1 cellular context compared by ENCODE assay signal in the genomic region with DNA sequence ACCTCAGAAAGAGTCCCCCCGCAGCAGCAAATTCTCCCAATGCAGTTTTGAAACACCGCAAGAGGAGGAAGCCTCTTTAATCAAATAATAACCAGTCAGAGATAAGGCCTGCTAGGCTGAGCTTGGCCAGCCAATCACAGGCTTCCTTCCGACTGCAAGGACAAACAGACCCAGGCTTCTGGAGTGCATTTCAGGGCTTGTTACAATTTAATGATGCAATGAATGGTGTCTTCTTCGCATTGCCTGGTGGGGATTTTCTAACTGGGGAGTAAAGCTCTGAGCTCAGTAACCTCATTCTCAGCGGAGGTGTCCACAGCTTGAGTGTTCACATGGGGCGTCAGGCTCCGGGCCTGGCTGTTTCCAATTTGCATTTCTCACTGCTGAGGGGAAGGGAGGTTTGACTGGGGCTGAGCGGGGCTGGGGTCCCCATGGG.
A peak's percentile ranks its signal among the peaks of the same experiment; 100 is the strongest.
TF ChIP-seq lines count a peak whose summit lies in the region.

No MANE protein-coding gene starts in this region.

TF ChIP-seq in HepG2, 621 proteins besides CTCF, POLR2A, EP300 and RAD21 (continued from another document and continues in another):
- TF ChIP-seq, protein P1, sequence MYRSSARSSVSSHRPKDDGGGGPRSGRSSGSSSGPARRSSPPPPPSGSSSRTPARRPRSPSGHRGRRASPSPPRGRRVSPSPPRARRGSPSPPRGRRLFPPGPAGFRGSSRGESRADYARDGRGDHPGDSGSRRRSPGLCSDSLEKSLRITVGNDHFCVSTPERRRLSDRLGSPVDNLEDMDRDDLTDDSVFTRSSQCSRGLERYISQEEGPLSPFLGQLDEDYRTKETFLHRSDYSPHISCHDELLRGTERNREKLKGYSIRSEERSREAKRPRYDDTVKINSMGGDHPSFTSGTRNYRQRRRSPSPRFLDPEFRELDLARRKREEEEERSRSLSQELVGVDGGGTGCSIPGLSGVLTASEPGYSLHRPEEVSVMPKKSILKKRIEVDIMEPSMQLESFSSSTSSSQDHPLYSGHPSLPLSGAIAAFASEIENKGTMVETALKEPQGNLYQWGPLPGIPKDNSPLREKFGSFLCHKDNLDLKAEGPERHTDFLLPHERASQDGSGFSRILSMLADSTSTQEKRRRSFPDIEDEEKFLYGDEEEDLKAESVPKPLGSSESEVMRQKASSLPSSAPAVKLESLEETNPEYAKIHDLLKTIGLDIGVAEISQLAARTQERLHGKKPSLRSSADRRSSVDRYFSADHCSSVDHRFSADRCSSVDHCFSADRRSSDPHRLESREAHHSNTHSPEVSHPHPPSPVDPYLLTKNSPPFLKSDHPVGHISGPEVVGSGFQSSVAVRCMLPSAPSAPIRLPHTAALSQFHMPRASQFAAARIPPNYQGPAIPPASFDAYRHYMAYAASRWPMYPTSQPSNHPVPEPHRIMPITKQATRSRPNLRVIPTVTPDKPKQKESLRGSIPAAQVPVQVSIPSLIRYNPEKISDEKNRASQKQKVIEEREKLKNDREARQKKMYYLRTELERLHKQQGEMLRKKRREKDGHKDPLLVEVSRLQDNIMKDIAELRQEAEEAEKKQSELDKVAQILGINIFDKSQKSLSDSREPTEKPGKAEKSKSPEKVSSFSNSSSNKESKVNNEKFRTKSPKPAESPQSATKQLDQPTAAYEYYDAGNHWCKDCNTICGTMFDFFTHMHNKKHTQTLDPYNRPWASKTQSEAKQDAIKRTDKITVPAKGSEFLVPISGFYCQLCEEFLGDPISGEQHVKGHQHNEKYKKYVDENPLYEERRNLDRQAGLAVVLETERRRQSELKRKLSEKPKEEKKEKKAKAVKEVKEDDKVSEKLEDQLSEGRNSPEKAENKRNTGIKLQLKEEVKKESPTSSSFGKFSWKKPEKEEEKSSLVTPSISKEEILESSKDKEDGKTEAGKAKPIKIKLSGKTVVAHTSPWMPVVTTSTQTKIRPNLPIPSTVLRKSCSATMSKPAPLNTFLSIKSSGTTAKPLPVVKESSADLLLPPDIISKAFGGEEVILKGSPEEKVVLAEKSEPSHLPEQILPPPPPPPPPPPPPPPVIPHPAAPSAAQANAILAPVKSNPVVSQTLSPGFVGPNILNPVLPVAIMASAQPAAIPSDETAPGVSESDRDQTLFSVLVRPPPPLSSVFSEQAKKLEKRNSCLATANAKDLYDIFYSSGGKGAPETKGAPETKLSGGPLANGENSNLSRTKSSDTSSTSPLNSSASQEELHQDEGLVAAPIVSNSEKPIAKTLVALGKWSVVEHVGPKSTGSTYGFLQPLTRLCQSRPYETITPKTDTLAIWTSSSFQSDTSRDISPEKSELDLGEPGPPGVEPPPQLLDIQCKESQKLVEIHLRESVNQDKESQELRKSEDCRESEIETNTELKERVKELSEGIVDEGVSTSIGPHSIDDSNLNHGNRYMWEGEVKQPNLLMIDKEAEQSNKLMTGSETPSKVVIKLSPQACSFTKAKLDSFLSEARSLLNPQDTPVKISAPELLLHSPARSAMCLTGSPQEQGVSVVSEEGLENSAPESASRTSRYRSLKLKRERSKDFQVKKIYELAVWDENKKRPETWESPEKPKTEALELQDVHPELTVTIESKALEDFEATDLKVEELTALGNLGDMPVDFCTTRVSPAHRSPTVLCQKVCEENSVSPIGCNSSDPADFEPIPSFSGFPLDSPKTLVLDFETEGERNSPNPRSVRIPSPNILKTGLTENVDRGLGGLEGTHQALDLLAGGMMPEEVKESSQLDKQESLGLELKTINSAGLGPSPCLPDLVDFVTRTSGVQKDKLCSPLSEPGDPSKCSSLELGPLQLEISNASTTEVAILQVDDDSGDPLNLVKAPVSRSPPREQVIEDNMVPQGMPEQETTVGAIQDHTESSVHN (CRISPR knock-in tag; IDR thresholded peaks at IDR 0.05), result no peak
- no peak for TF ChIP-seq FOSL2 (CRISPR knock-in tag; IDR thresholded peaks at IDR 0.05)
- no peak for TF ChIP-seq IKZF1 (IDR thresholded peaks at IDR 0.05)
- TF ChIP-seq, protein P2, sequence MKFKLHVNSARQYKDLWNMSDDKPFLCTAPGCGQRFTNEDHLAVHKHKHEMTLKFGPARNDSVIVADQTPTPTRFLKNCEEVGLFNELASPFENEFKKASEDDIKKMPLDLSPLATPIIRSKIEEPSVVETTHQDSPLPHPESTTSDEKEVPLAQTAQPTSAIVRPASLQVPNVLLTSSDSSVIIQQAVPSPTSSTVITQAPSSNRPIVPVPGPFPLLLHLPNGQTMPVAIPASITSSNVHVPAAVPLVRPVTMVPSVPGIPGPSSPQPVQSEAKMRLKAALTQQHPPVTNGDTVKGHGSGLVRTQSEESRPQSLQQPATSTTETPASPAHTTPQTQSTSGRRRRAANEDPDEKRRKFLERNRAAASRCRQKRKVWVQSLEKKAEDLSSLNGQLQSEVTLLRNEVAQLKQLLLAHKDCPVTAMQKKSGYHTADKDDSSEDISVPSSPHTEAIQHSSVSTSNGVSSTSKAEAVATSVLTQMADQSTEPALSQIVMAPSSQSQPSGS (CRISPR knock-in tag; IDR thresholded peaks at IDR 0.05), result 0 out of 2 replicates have a peak, but pooled peaks have one; percentile 18
- 0 out of 2 replicates have a peak, but pooled peaks have one; percentile 22 for TF ChIP-seq HDAC1 (CRISPR knock-in tag; IDR thresholded peaks at IDR 0.05)
- TF ChIP-seq, protein P3, sequence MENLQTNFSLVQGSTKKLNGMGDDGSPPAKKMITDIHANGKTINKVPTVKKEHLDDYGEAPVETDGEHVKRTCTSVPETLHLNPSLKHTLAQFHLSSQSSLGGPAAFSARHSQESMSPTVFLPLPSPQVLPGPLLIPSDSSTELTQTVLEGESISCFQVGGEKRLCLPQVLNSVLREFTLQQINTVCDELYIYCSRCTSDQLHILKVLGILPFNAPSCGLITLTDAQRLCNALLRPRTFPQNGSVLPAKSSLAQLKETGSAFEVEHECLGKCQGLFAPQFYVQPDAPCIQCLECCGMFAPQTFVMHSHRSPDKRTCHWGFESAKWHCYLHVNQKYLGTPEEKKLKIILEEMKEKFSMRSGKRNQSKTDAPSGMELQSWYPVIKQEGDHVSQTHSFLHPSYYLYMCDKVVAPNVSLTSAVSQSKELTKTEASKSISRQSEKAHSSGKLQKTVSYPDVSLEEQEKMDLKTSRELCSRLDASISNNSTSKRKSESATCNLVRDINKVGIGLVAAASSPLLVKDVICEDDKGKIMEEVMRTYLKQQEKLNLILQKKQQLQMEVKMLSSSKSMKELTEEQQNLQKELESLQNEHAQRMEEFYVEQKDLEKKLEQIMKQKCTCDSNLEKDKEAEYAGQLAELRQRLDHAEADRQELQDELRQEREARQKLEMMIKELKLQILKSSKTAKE (CRISPR knock-in tag; IDR thresholded peaks at IDR 0.05; ENCODE audit: borderline replicate concordance), result no peak
- TF ChIP-seq MAF1 (CRISPR knock-in tag; IDR thresholded peaks at IDR 0.05; ENCODE audit: borderline replicate concordance), result no peak
- TF ChIP-seq SETDB1 (CRISPR knock-in tag; IDR thresholded peaks at IDR 0.05; ENCODE audit: borderline replicate concordance), result peak; percentile 31; the same call in 1 of the 2 replicates
- no peak for TF ChIP-seq ZNF724P (CRISPR knock-in tag; IDR thresholded peaks at IDR 0.05; ENCODE audit: borderline replicate concordance)
- TF ChIP-seq NONO (IDR thresholded peaks at IDR 0.05), result no peak
- TF ChIP-seq NONO (CRISPR knock-in tag; conservative IDR thresholded peaks at IDR 0.05), result 0 out of 2 replicates have a peak, but pooled peaks have one; percentile 50
- no peak for TF ChIP-seq ZNF446 (CRISPR knock-in tag; IDR thresholded peaks at IDR 0.05)
- no peak for TF ChIP-seq SMAD1 (CRISPR knock-in tag; IDR thresholded peaks at IDR 0.05; ENCODE audit: borderline replicate concordance, low read depth)
- TF ChIP-seq ZNF143 (CRISPR knock-in tag; IDR thresholded peaks at IDR 0.05), result peak; percentile 64; the same call in 1 of the 2 replicates
- TF ChIP-seq LCORL (IDR thresholded peaks at IDR 0.05), result no peak
- TF ChIP-seq LCORL (CRISPR knock-in tag; IDR thresholded peaks at IDR 0.05), result no peak
- TF ChIP-seq, protein P4, sequence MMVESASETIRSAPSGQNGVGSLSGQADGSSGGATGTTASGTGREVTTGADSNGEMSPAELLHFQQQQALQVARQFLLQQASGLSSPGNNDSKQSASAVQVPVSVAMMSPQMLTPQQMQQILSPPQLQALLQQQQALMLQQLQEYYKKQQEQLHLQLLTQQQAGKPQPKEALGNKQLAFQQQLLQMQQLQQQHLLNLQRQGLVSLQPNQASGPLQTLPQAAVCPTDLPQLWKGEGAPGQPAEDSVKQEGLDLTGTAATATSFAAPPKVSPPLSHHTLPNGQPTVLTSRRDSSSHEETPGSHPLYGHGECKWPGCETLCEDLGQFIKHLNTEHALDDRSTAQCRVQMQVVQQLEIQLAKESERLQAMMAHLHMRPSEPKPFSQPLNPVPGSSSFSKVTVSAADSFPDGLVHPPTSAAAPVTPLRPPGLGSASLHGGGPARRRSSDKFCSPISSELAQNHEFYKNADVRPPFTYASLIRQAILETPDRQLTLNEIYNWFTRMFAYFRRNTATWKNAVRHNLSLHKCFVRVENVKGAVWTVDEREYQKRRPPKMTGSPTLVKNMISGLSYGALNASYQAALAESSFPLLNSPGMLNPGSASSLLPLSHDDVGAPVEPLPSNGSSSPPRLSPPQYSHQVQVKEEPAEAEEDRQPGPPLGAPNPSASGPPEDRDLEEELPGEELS (CRISPR knock-in tag; IDR thresholded peaks at IDR 0.05), result peak; percentile 16; the same call in 1 of the 2 replicates
- TF ChIP-seq SMAD9 (CRISPR knock-in tag; IDR thresholded peaks at IDR 0.05), result no peak
- TF ChIP-seq, protein P5, sequence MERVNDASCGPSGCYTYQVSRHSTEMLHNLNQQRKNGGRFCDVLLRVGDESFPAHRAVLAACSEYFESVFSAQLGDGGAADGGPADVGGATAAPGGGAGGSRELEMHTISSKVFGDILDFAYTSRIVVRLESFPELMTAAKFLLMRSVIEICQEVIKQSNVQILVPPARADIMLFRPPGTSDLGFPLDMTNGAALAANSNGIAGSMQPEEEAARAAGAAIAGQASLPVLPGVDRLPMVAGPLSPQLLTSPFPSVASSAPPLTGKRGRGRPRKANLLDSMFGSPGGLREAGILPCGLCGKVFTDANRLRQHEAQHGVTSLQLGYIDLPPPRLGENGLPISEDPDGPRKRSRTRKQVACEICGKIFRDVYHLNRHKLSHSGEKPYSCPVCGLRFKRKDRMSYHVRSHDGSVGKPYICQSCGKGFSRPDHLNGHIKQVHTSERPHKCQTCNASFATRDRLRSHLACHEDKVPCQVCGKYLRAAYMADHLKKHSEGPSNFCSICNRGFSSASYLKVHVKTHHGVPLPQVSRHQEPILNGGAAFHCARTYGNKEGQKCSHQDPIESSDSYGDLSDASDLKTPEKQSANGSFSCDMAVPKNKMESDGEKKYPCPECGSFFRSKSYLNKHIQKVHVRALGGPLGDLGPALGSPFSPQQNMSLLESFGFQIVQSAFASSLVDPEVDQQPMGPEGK (CRISPR knock-in tag; IDR thresholded peaks at IDR 0.05), result peak; percentile 84
- TF ChIP-seq GATAD2A (CRISPR knock-in tag; IDR thresholded peaks at IDR 0.05), result peak; percentile 55; the same call in 1 of the 2 replicates
- peak; percentile 81; the same call in 1 of the 2 replicates for TF ChIP-seq ZNF703 (CRISPR knock-in tag; IDR thresholded peaks at IDR 0.05; ENCODE audit: borderline replicate concordance)
- TF ChIP-seq MYC (CRISPR knock-in tag; IDR thresholded peaks at IDR 0.05; ENCODE audit: borderline replicate concordance), result no peak
- TF ChIP-seq SRSF9 (IDR thresholded peaks at IDR 0.05; ENCODE audit: borderline replicate concordance, insufficient read depth, low read depth, low read length, poor library complexity, severe bottlenecking), result no peak
- TF ChIP-seq, protein P6, sequence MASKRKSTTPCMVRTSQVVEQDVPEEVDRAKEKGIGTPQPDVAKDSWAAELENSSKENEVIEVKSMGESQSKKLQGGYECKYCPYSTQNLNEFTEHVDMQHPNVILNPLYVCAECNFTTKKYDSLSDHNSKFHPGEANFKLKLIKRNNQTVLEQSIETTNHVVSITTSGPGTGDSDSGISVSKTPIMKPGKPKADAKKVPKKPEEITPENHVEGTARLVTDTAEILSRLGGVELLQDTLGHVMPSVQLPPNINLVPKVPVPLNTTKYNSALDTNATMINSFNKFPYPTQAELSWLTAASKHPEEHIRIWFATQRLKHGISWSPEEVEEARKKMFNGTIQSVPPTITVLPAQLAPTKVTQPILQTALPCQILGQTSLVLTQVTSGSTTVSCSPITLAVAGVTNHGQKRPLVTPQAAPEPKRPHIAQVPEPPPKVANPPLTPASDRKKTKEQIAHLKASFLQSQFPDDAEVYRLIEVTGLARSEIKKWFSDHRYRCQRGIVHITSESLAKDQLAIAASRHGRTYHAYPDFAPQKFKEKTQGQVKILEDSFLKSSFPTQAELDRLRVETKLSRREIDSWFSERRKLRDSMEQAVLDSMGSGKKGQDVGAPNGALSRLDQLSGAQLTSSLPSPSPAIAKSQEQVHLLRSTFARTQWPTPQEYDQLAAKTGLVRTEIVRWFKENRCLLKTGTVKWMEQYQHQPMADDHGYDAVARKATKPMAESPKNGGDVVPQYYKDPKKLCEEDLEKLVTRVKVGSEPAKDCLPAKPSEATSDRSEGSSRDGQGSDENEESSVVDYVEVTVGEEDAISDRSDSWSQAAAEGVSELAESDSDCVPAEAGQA (IDR thresholded peaks at IDR 0.05; ENCODE audit: low read depth), result no peak
- TF ChIP-seq, protein P6 (CRISPR knock-in tag; IDR thresholded peaks at IDR 0.05; ENCODE audit: borderline replicate concordance), result no peak
- peak; percentile 54 for TF ChIP-seq FOXA3 (CRISPR knock-in tag; IDR thresholded peaks at IDR 0.05)
- TF ChIP-seq U2AF2 (IDR thresholded peaks at IDR 0.05; ENCODE audit: low read depth, low read length), result no peak
